In genomic region chrX:153539171-153539978, GRCh38 we compare ENCODE assay signal across 8 cellular contexts. TPM values are rescaled to one million over a fixed set of nuclear protein-coding genes. Genes with fewer than 3 reads are reported as not detected.
DNase-seq lines count a peak whose midpoint lies in the region; ATAC-seq, FAIRE-seq and TF ChIP-seq lines count a peak whose summit lies in the region.

No MANE protein-coding gene starts in this region.

- H3K36me3 Mint-ChIP-seq in activated T-helper 2 cell treated with anti-CD3 and anti-CD28 coated beads, Interferon-gamma antibody, Interleukin-2, Interleukin-4, amounts not matched to agents 10 μg/mL and 5 μg/mL and 100 μg/mL, durations not matched to agents 14 hours and 24 hours and 36 hours (ENCODE audit: low read depth): no peaks in the 10 kb centered on the region

- DNase-seq in SKM-1 treated with dmso at 0.1 percent for 144 hours (lab: John Stamatoyannopoulos, UW; ENCODE audit: unreplicated experiment) (peak; percentile 14), SKM-1 (lab: John Stamatoyannopoulos, UW; ENCODE audit: unreplicated experiment) (no peak), RPMI7951 (ENCODE audit: low read depth) (peak; percentile 32), frontal cortex (ENCODE audit: low spot score in 2 of 2) (peak; percentile 73 to 74), ovary (peak; percentile 50 to 75 (median 65)), upper lobe of left lung (peak; percentile 65 to 80)
- peak; percentile 19 for DNase-seq in activated T-helper 2 cell treated with anti-CD3 and anti-CD28 coated beads, Interferon-gamma antibody, Interleukin-2, Interleukin-4, amounts not matched to agents 10 μg/mL and 5 μg/mL and 100 μg/mL, durations not matched to agents 14 hours and 24 hours and 36 hours (ENCODE audit: low spot score)

- H3K27me3 ChIP-seq in ovary (no peaks in the 10 kb centered on the region), upper lobe of left lung (no peaks in the 10 kb centered on the region)

- H3K4me1 Mint-ChIP-seq in activated T-helper 2 cell treated with anti-CD3 and anti-CD28 coated beads, Interferon-gamma antibody, Interleukin-2, Interleukin-4, amounts not matched to agents 10 μg/mL and 5 μg/mL and 100 μg/mL, durations not matched to agents 14 hours and 24 hours and 36 hours (ENCODE audit: low read depth): no peaks in the 10 kb centered on the region

- H3K4me3 Mint-ChIP-seq in activated T-helper 2 cell treated with anti-CD3 and anti-CD28 coated beads, Interferon-gamma antibody, Interleukin-2, Interleukin-4, amounts not matched to agents 10 μg/mL and 5 μg/mL and 100 μg/mL, durations not matched to agents 14 hours and 24 hours and 36 hours (ENCODE audit: low read depth): no peak overlapping the region

- TF ChIP-seq CTCF in ovary (IDR thresholded peaks at IDR 0.05) (peak; percentile 39 to 65 (median 48)), upper lobe of left lung (IDR thresholded peaks at IDR 0.05) (peak; percentile 81 to 90 (median 86))

- TF ChIP-seq POLR2A in ovary (IDR thresholded peaks at IDR 0.05) (no peak), upper lobe of left lung (IDR thresholded peaks at IDR 0.05) (no peak)

- no peak for TF ChIP-seq EP300 in ovary (IDR thresholded peaks at IDR 0.05)
- TF ChIP-seq EP300 in upper lobe of left lung (IDR thresholded peaks at IDR 0.05): no peak

- 46 to 56% (median 54%) methylated on average over 31 of the region's 31 CpGs for WGBS in ovary, 3 donors
- WGBS in upper lobe of left lung, 2 donors: 50% methylated on average over 31 of the region's 31 CpGs; no CpG with 5 or more reads in 1 of the 2 donors

- H3K4me1 ChIP-seq in ovary (ENCODE audit: insufficient read depth) (no peaks in the 10 kb centered on the region), upper lobe of left lung (no peaks in the 10 kb centered on the region)

- H3K36me3 ChIP-seq in ovary: no peaks in the 10 kb centered on the region
- H3K36me3 ChIP-seq in upper lobe of left lung: no peaks in the 10 kb centered on the region

- FAIRE-seq in frontal cortex (lab: Jason Lieb, UNC): no peak

- H3K4me3 ChIP-seq in ovary (no peak overlapping the region), upper lobe of left lung (no peak overlapping the region)

- no peak overlapping the region for H3K27ac Mint-ChIP-seq in activated T-helper 2 cell treated with anti-CD3 and anti-CD28 coated beads, Interferon-gamma antibody, Interleukin-2, Interleukin-4, amounts not matched to agents 10 μg/mL and 5 μg/mL and 100 μg/mL, durations not matched to agents 14 hours and 24 hours and 36 hours

- peak; percentile 58 for ATAC-seq in HG03139 (IDR thresholded peaks at IDR 0.05; ENCODE audit: unreplicated experiment)
- peak; percentile 68 to 89 for ATAC-seq in upper lobe of left lung (ENCODE audit: low FRiP score in 2 of 2)

- no peaks in the 10 kb centered on the region for H3K9me3 Mint-ChIP-seq in activated T-helper 2 cell treated with anti-CD3 and anti-CD28 coated beads, Interferon-gamma antibody, Interleukin-2, Interleukin-4, amounts not matched to agents 10 μg/mL and 5 μg/mL and 100 μg/mL, durations not matched to agents 14 hours and 24 hours and 36 hours

- no peaks in the 10 kb centered on the region for H3K27me3 Mint-ChIP-seq in activated T-helper 2 cell treated with anti-CD3 and anti-CD28 coated beads, Interferon-gamma antibody, Interleukin-2, Interleukin-4, amounts not matched to agents 10 μg/mL and 5 μg/mL and 100 μg/mL, durations not matched to agents 14 hours and 24 hours and 36 hours (ENCODE audit: low read depth)

- H3K27ac ChIP-seq in ovary (no peak overlapping the region), upper lobe of left lung (no peak overlapping the region)

- H3K9me3 ChIP-seq in ovary (no peaks in the 10 kb centered on the region), upper lobe of left lung (no peaks in the 10 kb centered on the region)

- intact Hi-C loops in activated T-helper 2 cell treated with anti-CD3 and anti-CD28 coated beads, Interferon-gamma antibody, Interleukin-2, Interleukin-4, amounts not matched to agents 10 μg/mL and 5 μg/mL and 100 μg/mL, durations not matched to agents 14 hours and 24 hours and 36 hours (cut with micrococcal nuclease): loop anchor here (2.0 kb wide), 1 partner anchor 129 kb away; no protein-coding TSS in a partner anchor
- intact Hi-C loops in ovary (cut with DNase I): no loop called here

RNA-seq across cellular contexts. Expression of gene ATP2B3, which starts 21.9 kb away (rescaled TPM):
- not detected in 2 replicates for total RNA-seq in RPMI7951 (2014; rRNA removed; shearing (Covaris generic))
- not detected in 2 replicates for total RNA-seq in activated T-helper 2 cell treated with anti-CD3 and anti-CD28 coated beads, Interferon-gamma antibody, Interleukin-2, Interleukin-4, amounts not matched to agents 10 μg/mL and 5 μg/mL and 100 μg/mL, durations not matched to agents 14 hours and 24 hours and 36 hours
- total RNA-seq in frontal cortex (7.3 TPM), ovary (1 to 10 TPM in 1 of 7 donors, under 1 TPM in 2, not detected in 4; 0.23 to 1.6 (median 0.27) TPM), upper lobe of left lung (under 1 TPM in 4 of 6 donors, not detected in 2; 0.10 to 0.55 (median 0.33) TPM)
- under 1 TPM in 1 of 2 donors, not detected in 1; 0.01 TPM for polyA plus RNA-seq in ovary

RNA-seq across cellular contexts. Expression of gene BGN, which starts 44.6 kb away (rescaled TPM):
- total RNA-seq in RPMI7951 (2014; rRNA removed; shearing (Covaris generic)): 6.6 and 6.8 TPM in 2 replicates
- not detected in 2 replicates for total RNA-seq in activated T-helper 2 cell treated with anti-CD3 and anti-CD28 coated beads, Interferon-gamma antibody, Interleukin-2, Interleukin-4, amounts not matched to agents 10 μg/mL and 5 μg/mL and 100 μg/mL, durations not matched to agents 14 hours and 24 hours and 36 hours
- 1.6 TPM for total RNA-seq in frontal cortex
- total RNA-seq in ovary: 10 to 100 TPM; 10.0 to 72.3 (median 31.2) TPM
- polyA plus RNA-seq in ovary: 10 to 100 TPM; 81.6 to 81.7 TPM
- total RNA-seq in upper lobe of left lung: 100 to 1,000 TPM in 3 of 6 donors, 10 to 100 TPM in 3; 13.0 to 251 (median 86.3) TPM

RNA-seq across cellular contexts. Expression of gene CCNQ, which starts 59.6 kb away (rescaled TPM):
- 27.2 and 28.1 TPM in 2 replicates for total RNA-seq in RPMI7951 (2014; rRNA removed; shearing (Covaris generic))
- 23.6 and 25.3 TPM in 2 replicates for total RNA-seq in activated T-helper 2 cell treated with anti-CD3 and anti-CD28 coated beads, Interferon-gamma antibody, Interleukin-2, Interleukin-4, amounts not matched to agents 10 μg/mL and 5 μg/mL and 100 μg/mL, durations not matched to agents 14 hours and 24 hours and 36 hours
- 21.2 TPM for total RNA-seq in frontal cortex
- 10 to 100 TPM; 15.5 to 20.0 (median 19.3) TPM for total RNA-seq in ovary
- 10 to 100 TPM; 16.8 to 23.8 TPM for polyA plus RNA-seq in ovary
- total RNA-seq in upper lobe of left lung: 10 to 100 TPM; 13.4 to 48.2 (median 24.6) TPM
